Comparison of ENCODE assay signal across 15 cellular contexts in genomic region chr19:32630338-32630737, GRCh38.
"Had no signal": no experiment of that assay in that cellular context is flagged by ENCODE, and none has a peak within 500 bp of the region (broad histone marks: within the 10 kb centered on the region; RNA-seq: fewer than 3 reads in every experiment).

No MANE protein-coding gene starts in this region.

- H3K27ac ChIP-seq: body of pancreas, foreskin keratinocyte, left lung, thyroid gland had no signal

- H3K9me3 ChIP-seq: body of pancreas, left lung, thyroid gland had no signal

- H3K4me1 ChIP-seq: body of pancreas, foreskin keratinocyte, left lung, thyroid gland had no signal

- DNase-seq: activated CD4-positive, alpha-beta T cell treated with anti-CD3 and anti-CD28 coated beads, Interleukin-2, amount 10 ng/mL, durations not matched to agents 7 days and 5 days; activated CD8-positive, alpha-beta T cell treated with anti-CD3 and anti-CD28 coated beads, Interleukin-2, amount 10 ng/mL, durations not matched to agents 7 days and 5 days; activated naive CD4-positive, alpha-beta T cell treated with Interleukin-2 at 50 U/mL for 16 hours; activated naive CD8-positive, alpha-beta T cell treated with anti-CD3 and anti-CD28 coated beads, Interleukin-2, amount 10 ng/mL, durations not matched to agents 7 days and 5 days; activated T-cell treated with anti-CD3 and anti-CD28 coated beads, Interleukin-2, amount 50 U/mL, for 24 hours; body of pancreas; caudate nucleus; foreskin keratinocyte; hypothalamus; kidney; left lung; midbrain; stimulated activated CD4-positive, alpha-beta T cell treated with anti-CD3 and anti-CD28 coated beads, Interleukin-2, amount 100 ng/mL, for 24 hours; stimulated activated naive CD4-positive, alpha-beta T cell treated with Interleukin-2 at 50 U/mL for 16 hours; thyroid gland had no signal

- H3K4me3 ChIP-seq: body of pancreas, left lung, thyroid gland had no signal

- H3K27me3 ChIP-seq: body of pancreas, foreskin keratinocyte, left lung, thyroid gland had no signal

- ATAC-seq: activated CD8-positive, alpha-beta T cell treated with anti-CD3 and anti-CD28 coated beads, Interleukin-2, amount 10 ng/mL, durations not matched to agents 7 days and 5 days; body of pancreas; foreskin keratinocyte; left lung had no signal
